In the genomic region with DNA sequence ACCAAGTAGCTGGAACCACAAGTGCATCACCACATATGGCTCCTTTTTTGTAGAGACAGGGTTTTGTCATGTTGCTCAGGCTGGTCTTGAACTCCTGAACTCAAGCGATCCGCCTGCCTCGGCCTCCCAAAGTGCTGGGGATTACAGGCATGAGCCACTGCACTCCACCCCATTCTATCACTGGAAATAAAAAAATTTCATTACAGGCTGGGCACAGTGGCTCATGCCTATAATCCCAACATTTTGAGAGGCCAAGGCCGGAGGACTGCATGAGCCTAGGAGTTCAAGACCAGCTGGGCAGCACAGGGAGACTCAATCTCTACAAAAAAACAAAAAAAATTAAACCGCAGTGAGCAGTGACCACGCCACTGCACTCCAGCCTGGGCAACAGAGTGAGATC, we compare ENCODE assay signal across 6 cellular contexts.
"Had no signal": no experiment of that assay in that cellular context is flagged by ENCODE, and none has a peak within 500 bp of the region (broad histone marks: within the 10 kb centered on the region; RNA-seq: fewer than 3 reads in every experiment).

No MANE protein-coding gene starts in this region.

- DNase-seq: GDM1, GF-D8 had no signal

- FAIRE-seq: GM12891, GM12892, GM18507, GM19239 had no signal
